8 cellular contexts compared by ENCODE assay signal in the genomic region with DNA sequence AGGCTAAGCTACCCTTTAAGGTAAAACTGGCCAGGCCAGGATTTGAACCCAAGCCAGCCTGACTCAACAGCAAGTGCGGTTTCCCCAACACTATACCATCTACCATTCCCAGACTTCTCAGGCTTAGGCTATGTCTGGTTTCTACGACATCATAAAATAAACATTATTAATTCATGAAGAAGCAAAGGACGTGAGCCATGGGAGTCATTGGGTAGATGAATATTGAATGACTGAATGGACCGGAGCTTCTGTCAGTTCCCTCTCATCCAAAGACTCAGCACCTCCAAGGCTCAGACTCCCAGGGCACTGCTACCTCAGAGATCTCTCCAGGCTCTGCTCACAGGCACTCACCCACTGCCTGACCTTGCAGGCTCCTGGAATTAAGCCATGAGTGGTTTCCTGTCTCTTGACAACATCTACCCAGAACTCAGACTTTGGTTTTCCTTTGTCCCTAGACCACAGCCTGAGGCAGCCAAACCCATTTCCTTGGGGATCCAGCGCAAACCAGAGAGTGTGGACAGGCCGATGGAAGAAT.
DNase-seq lines count a peak whose midpoint lies in the region; ATAC-seq and TF ChIP-seq lines count a peak whose summit lies in the region.

No MANE protein-coding gene starts in this region.

- in situ Hi-C loops in gastrocnemius medialis (cut with MboI; ENCODE audit: low sequenced_read_pairs in 4 of 4): loop anchor here (5.0 to 10.0 kb wide), 5 partner anchors 158 to 488 kb away; a partner anchor contains a TSS

- H4K20me1 ChIP-seq in fibroblast of lung (ENCODE audit: control insufficient read depth, extremely low read depth, insufficient read depth, low read length): no peaks in the 10 kb centered on the region

- DNase-seq in NCI-H748 (lab: John Stamatoyannopoulos, UW; ENCODE audit: unreplicated experiment) (peak; percentile 37), NCI-H748 treated with DMSO at 0.1 percent for 48 hours (lab: John Stamatoyannopoulos, UW) (no peak), RWPE2 (ENCODE audit: low spot score) (no peak), fibroblast of lung (ENCODE audit: low read depth in 2 of 2) (peak; percentile 81 to 97), gastrocnemius medialis (no peak), KG1 (lab: John Stamatoyannopoulos, UW) (no peak)
- no peak for DNase-seq in effector memory CD4-positive, alpha-beta T cell

- H3K4me3 ChIP-seq in RWPE2 (ENCODE audit: severe bottlenecking) (no peak overlapping the region), fibroblast of lung (replicated peaks in 1 of 4; ENCODE audit: control extremely low read depth in 1 of 4, insufficient read depth in 1 of 4, low read depth in 3 of 4, low read length in 4 of 4) (no peak overlapping the region), gastrocnemius medialis (no peak overlapping the region)
- no peak overlapping the region for H3K4me3 ChIP-seq in effector memory CD4-positive, alpha-beta T cell (ENCODE audit: insufficient read depth, low read depth, low read length, poor library complexity, severe bottlenecking)

- no peak overlapping the region for H2AFZ ChIP-seq in fibroblast of lung (ENCODE audit: low read length)

- H3K27me3 ChIP-seq in RWPE2 (ENCODE audit: insufficient read depth, poor library complexity, severe bottlenecking) (no peaks in the 10 kb centered on the region), fibroblast of lung (ENCODE audit: control insufficient read depth, insufficient read depth, low read length) (no peaks in the 10 kb centered on the region), gastrocnemius medialis (no peaks in the 10 kb centered on the region)
- peaks cover 6% of the 10 kb centered on the region for H3K27me3 ChIP-seq in effector memory CD4-positive, alpha-beta T cell (replicated peaks; ENCODE audit: control insufficient read depth, insufficient read depth, low read length, poor library complexity, severe bottlenecking)

- no peak for TF ChIP-seq POLR2A in gastrocnemius medialis (IDR thresholded peaks at IDR 0.05)

- intact Hi-C loops in gastrocnemius medialis (cut with DNase I; ENCODE audit: low total_unique reads): loop anchor here (5.0 kb wide), 2 partner anchors 293 to 618 kb away; a partner anchor contains a TSS

- ATAC-seq in RWPE2 (ENCODE audit: low read depth) (peak; percentile 19), gastrocnemius medialis (no peak), HG03280 (IDR thresholded peaks at IDR 0.05; ENCODE audit: unreplicated experiment) (no peak)

- H3K27ac ChIP-seq in RWPE2 (ENCODE audit: poor library complexity, severe bottlenecking) (peak overlapping the region; percentile 96), fibroblast of lung (ENCODE audit: insufficient read depth, low read length) (peak overlapping the region; percentile 61), gastrocnemius medialis (peak overlapping the region; percentile 19 to 47 (median 38))
- no peak overlapping the region for H3K27ac ChIP-seq in effector memory CD4-positive, alpha-beta T cell (ENCODE audit: insufficient read depth, low read length, poor library complexity, severe bottlenecking)

- H3K79me2 ChIP-seq in fibroblast of lung (ENCODE audit: control insufficient read depth, insufficient read depth, low read length): no peaks in the 10 kb centered on the region

- TF ChIP-seq CTCF in RWPE2 (IDR thresholded peaks at IDR 0.05; ENCODE audit: poor library complexity, severe bottlenecking): no peak
- no peak for TF ChIP-seq CTCF in fibroblast of lung (conservative IDR thresholded peaks at IDR 0.05 in 1 of 2, IDR thresholded peaks at IDR 0.05 in 1 of 2; ENCODE audit: low read depth in 1 of 2, low read length in 2 of 2)
- TF ChIP-seq CTCF in gastrocnemius medialis (IDR thresholded peaks at IDR 0.05 in 4 of 5, conservative IDR thresholded peaks at IDR 0.05 in 1 of 5): no peak

- H3K9me3 ChIP-seq in RWPE2 (ENCODE audit: severe bottlenecking) (no peaks in the 10 kb centered on the region), fibroblast of lung (ENCODE audit: control insufficient read depth, insufficient read depth, low read depth, low read length) (no peaks in the 10 kb centered on the region), gastrocnemius medialis (no peaks in the 10 kb centered on the region)
- H3K9me3 ChIP-seq in effector memory CD4-positive, alpha-beta T cell (ENCODE audit: control insufficient read depth, low read length): no peaks in the 10 kb centered on the region

- H3K36me3 ChIP-seq in RWPE2 (ENCODE audit: low read depth): no peaks in the 10 kb centered on the region
- H3K36me3 ChIP-seq in fibroblast of lung (ENCODE audit: control insufficient read depth, insufficient read depth, low read length): no peaks in the 10 kb centered on the region
- H3K36me3 ChIP-seq in gastrocnemius medialis: no peaks in the 10 kb centered on the region
- H3K36me3 ChIP-seq in effector memory CD4-positive, alpha-beta T cell (ENCODE audit: control insufficient read depth, insufficient read depth, low read length): no peaks in the 10 kb centered on the region

- peak overlapping the region; percentile 13 for H3K4me2 ChIP-seq in fibroblast of lung (ENCODE audit: extremely low read depth, insufficient read depth, low read length)

- no peak overlapping the region for H3K9ac ChIP-seq in fibroblast of lung (ENCODE audit: insufficient read depth, low read length)

- H3K4me1 ChIP-seq in RWPE2 (ENCODE audit: insufficient read depth, poor library complexity, severe bottlenecking) (peaks cover 54% of the 10 kb centered on the region), fibroblast of lung (ENCODE audit: control insufficient read depth, extremely low read depth, insufficient read depth, low read length) (peaks cover 36% of the 10 kb centered on the region), gastrocnemius medialis (peaks cover 29 to 41% of the 10 kb centered on the region in 2 donors)
- peaks cover 19% of the 10 kb centered on the region for H3K4me1 ChIP-seq in effector memory CD4-positive, alpha-beta T cell (ENCODE audit: control insufficient read depth, insufficient read depth, low read length, poor library complexity, severe bottlenecking)

Comparison
In these comparisons a context has a peak if more than half of its experiments do, and no peak if none do; other contexts are left out.
1. DNase-seq: peak in NCI-H748 (single experiment) and fibroblast of lung (2 of 2); none in NCI-H748 treated with DMSO at 0.1 percent for 48 hours (single experiment), RWPE2 (single experiment), gastrocnemius medialis (0 of 2), KG1 (single experiment) and effector memory CD4-positive, alpha-beta T cell (0 of 3).